In genomic region chr15:40593130-40593529, GRCh38 we compare ENCODE assay signal across 9 cellular contexts. TPM values are rescaled to one million over a fixed set of nuclear protein-coding genes. Genes with fewer than 3 reads are reported as not detected.
DNase-seq lines count a peak whose midpoint lies in the region; ATAC-seq and TF ChIP-seq lines count a peak whose summit lies in the region.
"Had no signal": no experiment of that assay in that cellular context is flagged by ENCODE, and none has a peak within 500 bp of the region (broad histone marks: within the 10 kb centered on the region; RNA-seq: fewer than 3 reads in every experiment).

No MANE protein-coding gene starts in this region.

- H3K27ac Mint-ChIP-seq in activated CD4-positive, alpha-beta memory T cell treated with anti-CD3 and anti-CD28 coated beads for 36 hours, result peak overlapping the region; percentile 99
- peak overlapping the region; percentile 91 to 100 (median 98) for H3K27ac Mint-ChIP-seq in naive thymus-derived CD4-positive, alpha-beta T cell

- H3K36me3 ChIP-seq in BE2C (no peaks in the 10 kb centered on the region), DND-41 (ENCODE audit: insufficient read depth, low read length) (peaks cover 9% of the 10 kb centered on the region; the same call in 1 of the 2 replicates)
- no peaks in the 10 kb centered on the region for H3K36me3 ChIP-seq in naive thymus-derived CD4-positive, alpha-beta T cell (ENCODE audit: control insufficient read depth in 2 of 3, insufficient read depth in 3 of 3, low read length in 3 of 3)
- H3K36me3 ChIP-seq: ovary had no signal

- peaks cover 26% of the 10 kb centered on the region for H3K4me1 Mint-ChIP-seq in activated CD4-positive, alpha-beta memory T cell treated with anti-CD3 and anti-CD28 coated beads for 36 hours (ENCODE audit: low read depth)
- H3K4me1 Mint-ChIP-seq in naive thymus-derived CD4-positive, alpha-beta T cell, result peaks cover 13 to 41% (median 25%) of the 10 kb centered on the region in 7 donors

- H3K4me1 ChIP-seq in BE2C (peaks cover 3% of the 10 kb centered on the region; the same call in 1 of the 2 replicates), DND-41 (ENCODE audit: insufficient read depth, low read length) (peaks cover 44% of the 10 kb centered on the region)
- peaks cover 11 to 12% of the 10 kb centered on the region in 2 donors for H3K4me1 ChIP-seq in naive thymus-derived CD4-positive, alpha-beta T cell (ENCODE audit: control insufficient read depth in 2 of 2, insufficient read depth in 2 of 2, low read length in 2 of 2)

- in situ Hi-C loops in KBM-7 (cut with MboI; ENCODE audit: low pct_unique_long_range_greater_than_20kb, low sequenced_read_pairs), result no loop called here

- H3K27me3 ChIP-seq in BE2C (no peaks in the 10 kb centered on the region), DND-41 (ENCODE audit: insufficient read depth, low read length, poor library complexity) (no peaks in the 10 kb centered on the region)
- no peaks in the 10 kb centered on the region for H3K27me3 ChIP-seq in naive thymus-derived CD4-positive, alpha-beta T cell (ENCODE audit: control insufficient read depth in 2 of 2, insufficient read depth in 2 of 2, low read length in 2 of 2)
- H3K27me3 ChIP-seq: ovary had no signal

- no peaks in the 10 kb centered on the region for H3K9me3 ChIP-seq in BE2C
- no peaks in the 10 kb centered on the region for H3K9me3 ChIP-seq in DND-41 (ENCODE audit: insufficient read depth, low read length, severe bottlenecking)
- no peaks in the 10 kb centered on the region for H3K9me3 ChIP-seq in naive thymus-derived CD4-positive, alpha-beta T cell (ENCODE audit: control insufficient read depth in 2 of 3, low read length in 3 of 3)
- H3K9me3 ChIP-seq: ovary had no signal

- H3K27me3 Mint-ChIP-seq in activated CD4-positive, alpha-beta memory T cell treated with anti-CD3 and anti-CD28 coated beads for 36 hours, result peaks cover 10% of the 10 kb centered on the region
- H3K27me3 Mint-ChIP-seq in naive thymus-derived CD4-positive, alpha-beta T cell, result peaks cover 0 to 12% (median 6%) of the 10 kb centered on the region in 5 donors

- H3K27ac ChIP-seq in DND-41 (ENCODE audit: low read length), result peak overlapping the region; percentile 24; the same call in 1 of the 2 replicates
- H3K27ac ChIP-seq in naive thymus-derived CD4-positive, alpha-beta T cell (ENCODE audit: low read depth, low read length), result no peak overlapping the region

- DNase-seq in BE2C (no peak), DND-41 (no peak), KBM-7 (no peak), GM10248 (ENCODE audit: extremely low spot score) (no peak), activated gamma-delta T cell (lab: John Stamatoyannopoulos, UW) (no peak), COLO668 (lab: John Stamatoyannopoulos, UW; ENCODE audit: unreplicated experiment) (no peak)
- DNase-seq in activated CD4-positive, alpha-beta memory T cell treated with anti-CD3 and anti-CD28 coated beads for 36 hours, result no peak
- DNase-seq in naive thymus-derived CD4-positive, alpha-beta T cell, result no peak

- POLR2A ChIA-PET in activated CD4-positive, alpha-beta memory T cell treated with anti-CD3 and anti-CD28 coated beads for 36 hours (lab: Charles Lee), result interaction anchor here (0.6 to 2.6 kb wide), 2 partner anchors 24 to 78 kb away, joined by 4 to 11 read pairs; partner anchors contain the start of gene RPUSD2
- POLR2A ChIA-PET in naive thymus-derived CD4-positive, alpha-beta T cell (lab: Charles Lee), result interaction anchor here (0.9 to 2.9 kb wide), 5 partner anchors 15 to 214 kb away, joined by 3 to 12 read pairs (median 7); partner anchors contain the start of genes CCDC32, DNAJC17, RPUSD2 and ZFYVE19
- POLR2A ChIA-PET in GM10248 (lab: Yijun Ruan, JAX), result no interaction called here

- TF ChIP-seq CTCF in BE2C (IDR thresholded peaks at IDR 0.05; ENCODE audit: low read depth, low read length) (no peak), DND-41 (IDR thresholded peaks at IDR 0.05; ENCODE audit: borderline replicate concordance, extremely low read depth, low read length, poor library complexity, severe bottlenecking) (no peak), GM10248 (IDR thresholded peaks at IDR 0.05; ENCODE audit: control extremely low read depth, extremely low read depth, low read depth, missing control alignments) (no peak)

- H3K4me2 ChIP-seq in DND-41 (ENCODE audit: insufficient read depth, low read length), result peak overlapping the region; percentile 91

- H3K9ac ChIP-seq in DND-41 (ENCODE audit: low read depth, low read length), result peak overlapping the region; percentile 83

- CTCF ChIA-PET in activated CD4-positive, alpha-beta memory T cell treated with anti-CD3 and anti-CD28 coated beads for 36 hours (lab: Charles Lee), result interaction anchor here (0.7 to 1.2 kb wide), 4 partner anchors 28 to 302 kb away, joined by 3 to 6 read pairs (median 4); partner anchors contain the start of genes CCDC32 and RAD51
- CTCF ChIA-PET in naive thymus-derived CD4-positive, alpha-beta T cell (lab: Charles Lee), result interaction anchor here (0.7 to 3.0 kb wide), 3 partner anchors 28 to 189 kb away, joined by 3 to 13 read pairs (median 5); partner anchors contain the start of gene CCDC32
- CTCF ChIA-PET in GM10248 (lab: Yijun Ruan, JAX), result interaction anchor here (1.3 to 2.1 kb wide), 2 partner anchors 10 to 28 kb away, joined by 4 to 5 read pairs; no protein-coding TSS in a partner anchor

- H3K36me3 Mint-ChIP-seq in activated CD4-positive, alpha-beta memory T cell treated with anti-CD3 and anti-CD28 coated beads for 36 hours, result peaks cover 5% of the 10 kb centered on the region
- H3K36me3 Mint-ChIP-seq in naive thymus-derived CD4-positive, alpha-beta T cell, result peaks cover 0 to 1% (median 0%) of the 10 kb centered on the region in 5 donors

- no peaks in the 10 kb centered on the region for H3K9me3 Mint-ChIP-seq in activated CD4-positive, alpha-beta memory T cell treated with anti-CD3 and anti-CD28 coated beads for 36 hours
- H3K9me3 Mint-ChIP-seq in naive thymus-derived CD4-positive, alpha-beta T cell, result peaks cover 0 to 5% (median 0%) of the 10 kb centered on the region in 11 donors

- no peak for ATAC-seq in DND-41 (ENCODE audit: insufficient read depth, low read depth)
- no peak for ATAC-seq in naive thymus-derived CD4-positive, alpha-beta T cell

- intact Hi-C loops in activated CD4-positive, alpha-beta memory T cell treated with anti-CD3 and anti-CD28 coated beads for 36 hours (cut with micrococcal nuclease), result loop anchor here (1.0 to 5.0 kb wide), 2 partner anchors 101 to 299 kb away; partner anchors contain the start of gene VPS18
- intact Hi-C loops in naive thymus-derived CD4-positive, alpha-beta T cell (cut with micrococcal nuclease), result loop anchor here (1.0 to 10.0 kb wide), 7 partner anchors 24 to 808 kb away; partner anchors contain the start of genes RPUSD2 (in 2 of the 2), VPS18 (in 2 of the 2), C15orf62 (in 1 of the 2) and FSIP1 (in 1 of the 2)

- peaks cover 40% of the 10 kb centered on the region for H3K79me2 ChIP-seq in DND-41 (ENCODE audit: insufficient read depth, low read length)

- peak overlapping the region; percentile 51 for H2AFZ ChIP-seq in DND-41 (ENCODE audit: low read depth, low read length)

- no peaks in the 10 kb centered on the region for H4K20me1 ChIP-seq in DND-41 (ENCODE audit: insufficient read depth, low read length)

- peak overlapping the region; percentile 98 for H3K4me3 Mint-ChIP-seq in activated CD4-positive, alpha-beta memory T cell treated with anti-CD3 and anti-CD28 coated beads for 36 hours
- peak overlapping the region in 8 of 10 donors; percentile 92 to 99 (median 96) for H3K4me3 Mint-ChIP-seq in naive thymus-derived CD4-positive, alpha-beta T cell

- H3K4me3 ChIP-seq in BE2C (ENCODE audit: low read depth, low read length) (peak overlapping the region; percentile 27), DND-41 (ENCODE audit: low read depth in 1 of 2, low read length in 2 of 2) (peak overlapping the region in 1 of 2 experiments; percentile 6; a peak in 1 of 4 replicates)
- H3K4me3 ChIP-seq in naive thymus-derived CD4-positive, alpha-beta T cell (ENCODE audit: low read length), result peak overlapping the region; percentile 98

RNA-seq across cellular contexts. Expression of gene KNL1, which starts 0.9 kb away (rescaled TPM):
- 3.6 TPM for polyA plus RNA-seq in BE2C (2012; ENCODE audit: insufficient read depth, insufficient read length, low read depth)
- total RNA-seq in activated CD4-positive, alpha-beta memory T cell treated with anti-CD3 and anti-CD28 coated beads for 36 hours, result 10 to 100 TPM; 32.8 to 33.1 TPM
- total RNA-seq in naive thymus-derived CD4-positive, alpha-beta T cell, result 10 to 100 TPM in 1 of 5 experiments, 1 to 10 TPM in 2, under 1 TPM in 2; 0.16 to 41.5 (median 1.7) TPM
- polyA plus RNA-seq in naive thymus-derived CD4-positive, alpha-beta T cell, result under 1 TPM; 0.08 to 0.99 TPM

RNA-seq across cellular contexts. Expression of gene RPUSD2, which starts 24.0 kb away (rescaled TPM):
- polyA plus RNA-seq in BE2C (2012; ENCODE audit: insufficient read depth, insufficient read length, low read depth), result 49.5 TPM
- total RNA-seq in activated CD4-positive, alpha-beta memory T cell treated with anti-CD3 and anti-CD28 coated beads for 36 hours, result 10 to 100 TPM; 12.7 to 13.7 TPM
- total RNA-seq in naive thymus-derived CD4-positive, alpha-beta T cell, result 10 to 100 TPM; 10.6 to 19.0 (median 15.5) TPM
- 10 to 100 TPM; 19.3 to 25.9 TPM for polyA plus RNA-seq in naive thymus-derived CD4-positive, alpha-beta T cell

RNA-seq across cellular contexts. Expression of gene CCDC32, which starts 28.3 kb away (rescaled TPM):
- polyA plus RNA-seq in BE2C (2012; ENCODE audit: insufficient read depth, insufficient read length, low read depth), result 20.3 TPM
- 10 to 100 TPM; 28.6 to 29.2 TPM for total RNA-seq in activated CD4-positive, alpha-beta memory T cell treated with anti-CD3 and anti-CD28 coated beads for 36 hours
- total RNA-seq in naive thymus-derived CD4-positive, alpha-beta T cell, result 10 to 100 TPM; 22.4 to 37.3 (median 33.3) TPM
- polyA plus RNA-seq in naive thymus-derived CD4-positive, alpha-beta T cell, result 10 to 100 TPM; 37.5 to 44.8 TPM
